Comparison of ENCODE assay signal across 8 cellular contexts in genomic region chr14:55411426-55412389, GRCh38. TPM values are rescaled to one million over a fixed set of nuclear protein-coding genes. Genes with fewer than 3 reads are reported as not detected.
A peak's percentile ranks its signal among the peaks of the same experiment; 100 is the strongest.
DNase-seq lines count a peak whose midpoint lies in the region; ATAC-seq and TF ChIP-seq lines count a peak whose summit lies in the region.

ATG14 (minus strand) TSS chr14:55411830; CDS start chr14:55411822, 8 bp downstream.

- H3K4me1 ChIP-seq in hepatocyte (ENCODE audit: insufficient read depth) (peaks cover 12% of the 10 kb centered on the region), aorta (ENCODE audit: control insufficient read depth in 1 of 2, insufficient read depth in 2 of 2, low read length in 2 of 2) (peaks cover 2 to 6% of the 10 kb centered on the region in 2 donors)

- peaks cover 6% of the 10 kb centered on the region for H3K27me3 Mint-ChIP-seq in T-helper 17 cell

- H3K4me3 ChIP-seq in hepatocyte = peak within 1 kb of the TSS; percentile 76
- peak within 1 kb of the TSS; percentile 77 to 90 for H3K4me3 ChIP-seq in aorta (ENCODE audit: low read length in 2 of 2)

- H3K27me3 ChIP-seq in hepatocyte (no peaks in the 10 kb centered on the region), aorta (ENCODE audit: control insufficient read depth in 1 of 2, insufficient read depth in 2 of 2, low read length in 1 of 2) (no peaks in the 10 kb centered on the region)

- intact Hi-C loops in aorta (cut with DNase I) = loop anchor here (10.0 kb wide), 2 partner anchors 137 to 147 kb away; partner anchors contain the start of gene FBXO34 (in 1 of the 2)

- peaks cover 32% of the 10 kb centered on the region for H3K4me1 Mint-ChIP-seq in T-helper 17 cell

- WGBS in hepatocyte (ENCODE audit: low lambda C conversion rate, missing lambda C conversion rate) = 5% methylated on average over 54 of the region's 57 CpGs
- 3% methylated on average over 54 to 57 of the region's 57 CpGs for WGBS in aorta, 2 donors

- H3K9me3 ChIP-seq in T-helper 17 cell (ENCODE audit: control insufficient read depth, low read length, poor library complexity, severe bottlenecking) (no peaks in the 10 kb centered on the region), hepatocyte (ENCODE audit: low read depth) (no peaks in the 10 kb centered on the region), aorta (ENCODE audit: control insufficient read depth, low read length) (no peaks in the 10 kb centered on the region)

- ATAC-seq in HG02840 (IDR thresholded peaks at IDR 0.05; ENCODE audit: low FRiP score, unreplicated experiment) (peak; percentile 93), T-helper 17 cell (peak; percentile 99), aorta (ENCODE audit: low FRiP score) (peak; percentile 98)

- peaks cover 49% of the 10 kb centered on the region for H3K79me2 ChIP-seq in hepatocyte

- H2AFZ ChIP-seq in hepatocyte = peak within 1 kb of the TSS; percentile 89

- no peak for TF ChIP-seq CTCF in GM13977 (IDR thresholded peaks at IDR 0.05; ENCODE audit: extremely low read depth, insufficient read depth, missing control alignments)
- TF ChIP-seq CTCF in hepatocyte (IDR thresholded peaks at IDR 0.05; ENCODE audit: poor library complexity) = no peak

- in situ Hi-C loops in GM13977 (cut with MboI; ENCODE audit: low pct_unique_long_range_greater_than_20kb, low sequenced_read_pairs, unreplicated experiment) = no loop called here

- peak within 1 kb of the TSS; percentile 90 for H3K4me3 Mint-ChIP-seq in T-helper 17 cell

- H3K9me2 ChIP-seq in hepatocyte (replicated peaks; ENCODE audit: insufficient read depth) = no peaks in the 10 kb centered on the region

- H3K36me3 ChIP-seq in hepatocyte (replicated peaks; ENCODE audit: insufficient read depth, low read depth) = no peaks in the 10 kb centered on the region
- peaks cover 0 to 3% of the 10 kb centered on the region in 2 donors for H3K36me3 ChIP-seq in aorta (ENCODE audit: control insufficient read depth in 1 of 2, insufficient read depth in 2 of 2, low read length in 1 of 2)

- H3K27ac ChIP-seq in hepatocyte (peak within 1 kb of the TSS; percentile 79), aorta (ENCODE audit: low read depth in 1 of 2, low read length in 2 of 2) (peak within 1 kb of the TSS; percentile 46 to 55)

- peaks cover 3% of the 10 kb centered on the region for H4K20me1 ChIP-seq in hepatocyte (ENCODE audit: insufficient read depth, poor library complexity, severe bottlenecking)

- H3K27ac Mint-ChIP-seq in T-helper 17 cell = peak within 1 kb of the TSS; percentile 93

- H3K4me2 ChIP-seq in hepatocyte = peak within 1 kb of the TSS; percentile 80

- peaks cover 2% of the 10 kb centered on the region for H3K36me3 Mint-ChIP-seq in T-helper 17 cell (ENCODE audit: low read depth)

- DNase-seq in GM13977 (ENCODE audit: low spot score) (peak; percentile 90), NCI-H1694 (lab: John Stamatoyannopoulos, UW) (peak; percentile 68), T-helper 17 cell (peak; percentile 52 to 60 (median 55)), anterior cingulate cortex (lab: John Stamatoyannopoulos, UW) (peak; percentile 9 to 91 (median 84)), hepatocyte (ENCODE audit: low spot score) (peak; percentile 94), retina (peak; percentile 95), aorta (peak; percentile 91 to 93)

RNA-seq across cellular contexts. Expression of gene ATG14, which starts in this region (rescaled TPM):
- total RNA-seq in T-helper 17 cell = 10 to 100 TPM; 16.3 to 21.7 TPM
- total RNA-seq in hepatocyte = 15.1 and 16.6 TPM in 2 replicates
- 3.3 and 4.5 TPM in 2 replicates for polyA plus RNA-seq in hepatocyte
- total RNA-seq in aorta = 10 to 100 TPM; 18.7 to 19.4 TPM
- polyA plus RNA-seq in aorta = 10 to 100 TPM in 1 of 2 donors, 1 to 10 TPM in 1; 6.0 to 11.5 TPM

Comparison
In these comparisons a context has a peak if more than half of its experiments do, and no peak if none do; other contexts are left out.
1. Peak in every context shown above with its lines: DNase-seq, ATAC-seq, H3K4me3 ChIP-seq and H3K27ac ChIP-seq.